8 cellular contexts compared by ENCODE assay signal in the genomic region with DNA sequence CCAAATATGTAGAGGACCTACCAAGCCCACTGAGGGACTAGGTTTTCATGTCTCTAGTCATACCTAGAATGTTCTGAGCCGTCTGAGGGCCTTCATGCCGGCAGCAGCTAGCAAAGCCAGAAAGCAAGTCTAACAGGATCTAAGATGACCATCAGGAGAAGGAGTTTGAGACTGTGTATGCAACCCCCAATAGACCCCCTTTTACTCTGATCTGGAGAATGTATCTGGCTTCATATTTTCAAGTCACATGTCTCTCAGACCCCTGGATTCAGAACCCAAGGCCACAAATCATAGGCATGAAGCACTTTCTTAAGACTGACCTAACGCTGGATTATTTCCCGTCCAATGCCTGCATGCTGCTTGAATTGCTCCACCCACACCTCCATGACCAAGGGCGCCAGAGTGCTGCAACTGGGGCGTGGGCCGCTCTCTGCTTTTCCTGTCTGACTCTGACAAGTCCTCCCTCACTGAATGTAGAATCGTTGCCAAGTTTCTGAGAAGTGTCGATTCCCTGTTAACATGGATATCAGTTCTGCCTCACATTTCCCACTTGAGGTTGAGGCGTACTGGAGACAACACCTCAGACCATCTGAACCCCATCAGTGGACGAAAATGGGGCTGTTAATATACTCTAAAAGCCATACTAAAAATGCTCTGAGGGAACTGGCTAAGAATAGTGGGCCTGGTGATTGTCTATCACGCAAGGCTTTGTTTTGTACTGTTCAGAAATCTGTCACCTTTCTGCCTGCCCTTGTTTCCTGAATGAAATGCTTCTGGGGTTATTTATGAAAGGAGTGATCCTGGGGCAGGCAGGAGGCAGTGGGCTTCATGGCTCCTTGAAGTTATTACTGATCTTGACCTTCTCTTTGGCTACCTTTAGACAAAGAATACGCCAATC. TPM values are rescaled to one million over a fixed set of nuclear protein-coding genes. Genes with fewer than 3 reads are reported as not detected.
A peak's percentile ranks its signal among the peaks of the same experiment; 100 is the strongest.
DNase-seq lines count a peak whose midpoint lies in the region; ATAC-seq and TF ChIP-seq lines count a peak whose summit lies in the region.

No MANE protein-coding gene starts in this region.

- no peak for TF ChIP-seq RAD21 in HCT116 (IDR thresholded peaks at IDR 0.05; ENCODE audit: low read depth)

- DNase-seq in HCT116 (ENCODE audit: low read depth, low spot score) (no peak), activated B cell treated with CpG ODN at 0.5 μM for 24 hours (no peak), dorsolateral prefrontal cortex (peak in 6 of 10 donors; percentile 30 to 62 (median 43)), sciatic nerve (ENCODE audit: low spot score) (no peak), HCEC 1CT (no peak), KG1 (lab: John Stamatoyannopoulos, UW) (no peak), NCI-H2227 (lab: John Stamatoyannopoulos, UW; ENCODE audit: unreplicated experiment) (no peak), osteoblast (ENCODE audit: insufficient read length, low spot score, missing footprints) (no peak)

- TF ChIP-seq CTCF in HCT116 (IDR thresholded peaks at IDR 0.05 in 2 of 3, conservative IDR thresholded peaks at IDR 0.05 in 1 of 3; ENCODE audit: borderline replicate concordance in 1 of 3, insufficient read depth in 1 of 3, low read depth in 2 of 3, low read length in 2 of 3) (no peak), activated B cell treated with CpG ODN at 0.5 μM for 24 hours (IDR thresholded peaks at IDR 0.05) (no peak), dorsolateral prefrontal cortex (IDR thresholded peaks at IDR 0.05 in 54 of 56, conservative IDR thresholded peaks at IDR 0.05 in 2 of 56; ENCODE audit: low read depth in 1 of 56, partially characterized antibody in 56 of 56) (no peak), osteoblast (IDR thresholded peaks at IDR 0.05; ENCODE audit: extremely low read depth, low read depth, low read length) (no peak)

- BruUV-seq in HCT116 (replicated peaks; lab: Mats Ljungman, UMichigan) = TSS peak; percentile 43

- CTCF ChIA-PET in HCT116 (lab: Charles Lee) = no interaction called here
- CTCF ChIA-PET in activated B cell treated with CpG ODN at 0.5 μM for 24 hours (lab: Charles Lee) = interaction anchor here (0.6 kb wide), 1 partner anchor 511 kb away, joined by 3 read pairs; no protein-coding TSS in a partner anchor

- RAD21 ChIA-PET in HCT116 (lab: Charles Lee; ENCODE audit: low non-redundant PET in 1 of 2, low total read pairs in 2 of 2, uncharacterized antibody in 2 of 2, unreplicated experiment in 2 of 2) = no interaction called here

- no peak for TF ChIP-seq POLR2A in HCT116 (IDR thresholded peaks at IDR 0.05; ENCODE audit: borderline replicate concordance, extremely low read depth, insufficient read depth, insufficient read length)

- H3K4me2 ChIP-seq in HCT116 (ENCODE audit: low read length) (no peak overlapping the region), osteoblast (ENCODE audit: insufficient read depth, low read length) (no peak overlapping the region)

- H3K27ac Mint-ChIP-seq in activated B cell treated with CpG ODN at 0.5 μM for 24 hours = peak overlapping the region; percentile 79

- H3K4me3 ChIP-seq in HCT116 (replicated peaks in 1 of 2; ENCODE audit: low read depth in 1 of 2, low read length in 2 of 2) (no peak overlapping the region), dorsolateral prefrontal cortex (no peak overlapping the region), osteoblast (ENCODE audit: insufficient read depth, low read length) (no peak overlapping the region)

- H3K36me3 ChIP-seq in HCT116 (ENCODE audit: control insufficient read depth in 1 of 2, insufficient read depth in 2 of 2, low read length in 2 of 2) (peaks cover 3 to 6% of the 10 kb centered on the region in 2 experiments; a peak in 3 of 4 replicates), osteoblast (ENCODE audit: insufficient read depth, low read length) (peaks cover 30% of the 10 kb centered on the region)

- H3K9me2 ChIP-seq in HCT116 (ENCODE audit: insufficient read depth) = no peaks in the 10 kb centered on the region

- H3K27me3 Mint-ChIP-seq in activated B cell treated with CpG ODN at 0.5 μM for 24 hours = no peaks in the 10 kb centered on the region

- H2AFZ ChIP-seq in HCT116 (ENCODE audit: low read depth, low read length, poor library complexity, severe bottlenecking) (no peak overlapping the region), osteoblast (ENCODE audit: low read length) (no peak overlapping the region)

- POLR2A ChIA-PET in HCT116 (lab: Charles Lee) (no interaction called here), activated B cell treated with CpG ODN at 0.5 μM for 24 hours (lab: Charles Lee) (interaction anchor here (1.0 to 3.1 kb wide), 5 partner anchors 21 to 49 kb away, joined by 3 to 26 read pairs (median 3); a partner anchor contains a TSS)

- peaks cover 49% of the 10 kb centered on the region for H3K4me1 Mint-ChIP-seq in activated B cell treated with CpG ODN at 0.5 μM for 24 hours

- H3K27me3 ChIP-seq in HCT116 (ENCODE audit: insufficient read depth, low read length) (no peaks in the 10 kb centered on the region), dorsolateral prefrontal cortex (no peaks in the 10 kb centered on the region), osteoblast (ENCODE audit: insufficient read depth, low read length) (no peaks in the 10 kb centered on the region)

- peak overlapping the region; percentile 16 for H3K4me3 Mint-ChIP-seq in activated B cell treated with CpG ODN at 0.5 μM for 24 hours

- no peak overlapping the region for H3K27ac ChIP-seq in HCT116 (ENCODE audit: low read depth, low read length)
- peak overlapping the region in 52 of 59 donors; percentile 2 to 82 (median 56) for H3K27ac ChIP-seq in dorsolateral prefrontal cortex
- no peak overlapping the region for H3K27ac ChIP-seq in osteoblast (ENCODE audit: low read depth, low read length)

- intact Hi-C loops in HCT116 (cut with micrococcal nuclease) (loop anchor here (10.0 kb wide), 1 partner anchor 321 kb away; no protein-coding TSS in a partner anchor), activated B cell treated with CpG ODN at 0.5 μM for 24 hours (cut with micrococcal nuclease) (no loop called here), dorsolateral prefrontal cortex (cut with DNase I) (no loop called here), sciatic nerve (cut with DNase I) (no loop called here)

- H3K9me3 ChIP-seq in HCT116 (ENCODE audit: control insufficient read depth in 1 of 2, insufficient read depth in 1 of 2, low read depth in 1 of 2, low read length in 2 of 2) (no peaks in the 10 kb centered on the region), osteoblast (ENCODE audit: low read depth, low read length) (no peaks in the 10 kb centered on the region)

- peaks cover 8 to 15% of the 10 kb centered on the region in 2 experiments for H3K4me1 ChIP-seq in HCT116 (ENCODE audit: control insufficient read depth in 1 of 2, insufficient read depth in 2 of 2, low read length in 2 of 2)
- H3K4me1 ChIP-seq in osteoblast (ENCODE audit: insufficient read depth, low read length) = peaks cover 17% of the 10 kb centered on the region

- H3K9me3 Mint-ChIP-seq in activated B cell treated with CpG ODN at 0.5 μM for 24 hours = no peaks in the 10 kb centered on the region

- peaks cover 59% of the 10 kb centered on the region for H3K36me3 Mint-ChIP-seq in activated B cell treated with CpG ODN at 0.5 μM for 24 hours (ENCODE audit: low read depth)

- H3K79me2 ChIP-seq in HCT116 (ENCODE audit: insufficient read depth, low read length) = no peaks in the 10 kb centered on the region
- no peaks in the 10 kb centered on the region for H3K79me2 ChIP-seq in osteoblast (ENCODE audit: insufficient read depth, low read length)

- H3K9ac ChIP-seq in HCT116 (ENCODE audit: low read length) = no peak overlapping the region

- no peaks in the 10 kb centered on the region for H4K20me1 ChIP-seq in HCT116 (ENCODE audit: insufficient read depth)
- peaks cover 4% of the 10 kb centered on the region for H4K20me1 ChIP-seq in osteoblast (ENCODE audit: insufficient read depth, low read length)

- no peak for ATAC-seq in HCT116
- ATAC-seq in activated B cell treated with CpG ODN at 0.5 μM for 24 hours (ENCODE audit: low read depth) = peak; percentile 35
- ATAC-seq in sciatic nerve = peak; percentile 50

TF ChIP-seq in HCT116, 20 proteins besides CTCF, POLR2A, EP300 and RAD21:
- TF ChIP-seq CEBPB (IDR thresholded peaks at IDR 0.05; ENCODE audit: low read depth) (no peak), ZNF274 (IDR thresholded peaks at IDR 0.05; ENCODE audit: low read depth, low read length) (no peak), POLR2AphosphoS5 (IDR thresholded peaks at IDR 0.05; ENCODE audit: low read depth, low read length) (no peak), CBX3 (IDR thresholded peaks at IDR 0.05; ENCODE audit: low read depth) (no peak), TCF7L2 (IDR thresholded peaks at IDR 0.05; ENCODE audit: borderline replicate concordance, extremely low read depth, insufficient read depth, insufficient read length) (no peak), EGR1 (IDR thresholded peaks at IDR 0.05; ENCODE audit: low read depth) (no peak), YY1 (IDR thresholded peaks at IDR 0.05; ENCODE audit: extremely low read depth, insufficient replicate concordance, low read depth, low read length) (no peak), JUND (IDR thresholded peaks at IDR 0.05) (no peak)
- TF ChIP-seq, protein P1, sequence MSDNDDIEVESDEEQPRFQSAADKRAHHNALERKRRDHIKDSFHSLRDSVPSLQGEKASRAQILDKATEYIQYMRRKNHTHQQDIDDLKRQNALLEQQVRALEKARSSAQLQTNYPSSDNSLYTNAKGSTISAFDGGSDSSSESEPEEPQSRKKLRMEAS (IDR thresholded peaks at IDR 0.05) = no peak
- TF ChIP-seq, protein P2, sequence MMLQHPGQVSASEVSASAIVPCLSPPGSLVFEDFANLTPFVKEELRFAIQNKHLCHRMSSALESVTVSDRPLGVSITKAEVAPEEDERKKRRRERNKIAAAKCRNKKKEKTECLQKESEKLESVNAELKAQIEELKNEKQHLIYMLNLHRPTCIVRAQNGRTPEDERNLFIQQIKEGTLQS (IDR thresholded peaks at IDR 0.05) = no peak

RNA-seq across cellular contexts. Expression of a gene that starts 23.9 kb away (rescaled TPM):
- total RNA-seq in HCT116 (2021; ENCODE audit: unreplicated experiment) (52.2 TPM), activated B cell treated with CpG ODN at 0.5 μM for 24 hours (145 and 169 TPM in 2 replicates), dorsolateral prefrontal cortex (10 to 100 TPM; 50.9 to 97.5 (median 69.8) TPM), sciatic nerve (113 TPM), osteoblast (64.2 and 68.8 TPM in 2 replicates)
- polyA plus RNA-seq in HCT116 (2012) = 37.4 and 38.6 TPM in 2 replicates

RNA-seq across cellular contexts. Expression of a gene that starts 56.8 kb away (rescaled TPM):
- total RNA-seq in HCT116 (2021; ENCODE audit: unreplicated experiment) (31.5 TPM), activated B cell treated with CpG ODN at 0.5 μM for 24 hours (25.9 and 28.4 TPM in 2 replicates), dorsolateral prefrontal cortex (10 to 100 TPM; 27.3 to 89.7 (median 65.4) TPM), sciatic nerve (30.9 TPM), osteoblast (37.4 and 39.4 TPM in 2 replicates)
- 13.9 and 18.1 TPM in 2 replicates for polyA plus RNA-seq in HCT116 (2012)

Comparison
In these comparisons a context has a peak if more than half of its experiments do, and no peak if none do; other contexts are left out.
1. DNase-seq: peak in dorsolateral prefrontal cortex (6 of 10); none in HCT116 (single experiment), activated B cell treated with CpG ODN at 0.5 μM for 24 hours (single experiment), sciatic nerve (single experiment), HCEC 1CT (single experiment), KG1 (single experiment), NCI-H2227 (single experiment) and osteoblast (single experiment).
2. H3K27ac ChIP-seq: peak in dorsolateral prefrontal cortex (52 of 59); none in HCT116 (single experiment) and osteoblast (single experiment).